23 cellular contexts compared by ENCODE assay signal in the genomic region with DNA sequence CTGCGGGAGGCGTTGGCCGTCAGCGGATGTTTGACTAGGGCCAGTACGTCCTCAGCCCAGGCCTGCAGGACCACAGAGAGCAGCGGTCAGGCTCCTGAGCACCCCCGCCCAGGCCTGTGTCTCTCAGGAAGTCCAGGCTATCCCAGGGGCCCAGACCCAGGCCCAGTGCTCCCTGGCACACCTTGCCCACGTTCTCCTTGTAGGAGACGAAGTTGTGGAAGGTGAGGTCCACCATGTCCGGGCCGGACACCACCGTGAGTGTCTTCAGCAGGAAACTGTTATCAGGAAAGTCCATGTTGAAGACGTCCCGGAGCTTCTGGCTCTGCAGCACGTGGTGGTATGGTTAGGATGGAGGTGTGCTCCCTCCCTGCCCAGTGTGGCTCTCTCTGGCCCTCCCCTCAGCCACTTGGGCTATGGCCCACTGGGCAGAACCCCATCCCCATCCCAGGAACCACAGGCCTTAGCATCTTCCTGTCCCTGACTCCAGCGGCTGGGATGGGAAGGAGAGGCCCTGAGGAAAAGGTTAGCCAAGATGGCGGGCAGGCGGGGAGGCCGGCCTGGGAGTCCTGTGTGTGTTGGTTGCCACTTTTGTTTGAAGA. TPM values are rescaled to one million over a fixed set of nuclear protein-coding genes. Genes with fewer than 3 reads are reported as not detected.
"Had no signal": no experiment of that assay in that cellular context is flagged by ENCODE, and none has a peak within 500 bp of the region (broad histone marks: within the 10 kb centered on the region; RNA-seq: fewer than 3 reads in every experiment).

No MANE protein-coding gene starts in this region.

- H3K27ac Mint-ChIP-seq: activated naive CD8-positive, alpha-beta T cell treated with anti-CD3 and anti-CD28 coated beads, Interleukin-2, amount 10 ng/mL, durations not matched to agents 7 days and 5 days had no signal

- H3K4me3 Mint-ChIP-seq: activated naive CD8-positive, alpha-beta T cell treated with anti-CD3 and anti-CD28 coated beads, Interleukin-2, amount 10 ng/mL, durations not matched to agents 7 days and 5 days; naive B cell had no signal

- H3K27ac ChIP-seq: body of pancreas, colonic mucosa, foreskin keratinocyte, hepatocyte, parathyroid adenoma, WERI-Rb-1 had no signal

- H2AFZ ChIP-seq: hepatocyte, parathyroid adenoma had no signal

- H3K27me3 Mint-ChIP-seq: activated naive CD8-positive, alpha-beta T cell treated with anti-CD3 and anti-CD28 coated beads, Interleukin-2, amount 10 ng/mL, durations not matched to agents 7 days and 5 days; naive B cell had no signal

- H3K79me2 ChIP-seq: hepatocyte, parathyroid adenoma had no signal

- H3K4me3 ChIP-seq: body of pancreas, colonic mucosa, hepatocyte, mucosa of descending colon had no signal

- ATAC-seq: body of pancreas, foreskin keratinocyte, mucosa of descending colon, sciatic nerve had no signal

- H3K9me3 ChIP-seq: body of pancreas, colonic mucosa had no signal

- H3K9ac ChIP-seq: parathyroid adenoma had no signal

- H3K27me3 ChIP-seq: body of pancreas, colonic mucosa, hepatocyte had no signal

- H3K36me3 ChIP-seq: colonic mucosa had no signal

- FAIRE-seq: islet of Langerhans had no signal

- DNase-seq: activated CD4-positive, alpha-beta T cell treated with anti-CD3 and anti-CD28 coated beads, Interleukin-2, amount 50 U/mL, for 48 hours; activated naive CD4-positive, alpha-beta T cell treated with Interleukin-2 at 50 U/mL for 16 hours; activated naive CD8-positive, alpha-beta T cell treated with anti-CD3 and anti-CD28 coated beads, Interleukin-2, amount 10 ng/mL, durations not matched to agents 7 days and 5 days; amygdala; body of pancreas; central memory CD4-positive, alpha-beta T cell; colonic mucosa; foreskin keratinocyte; mammary epithelial cell; naive B cell; stimulated activated naive CD4-positive, alpha-beta T cell; SW 1271; WERI-Rb-1 had no signal

- H3K4me1 ChIP-seq: body of pancreas, colonic mucosa, foreskin keratinocyte, parathyroid adenoma had no signal

RNA-seq across cellular contexts. Expression of a gene that starts 19.5 kb away (rescaled TPM):
- total RNA-seq: body of pancreas, colonic mucosa, epithelial cell of proximal tubule, fibroblast of lung, foreskin keratinocyte, mammary epithelial cell, sciatic nerve, ureter had no signal
- polyA plus RNA-seq: fibroblast of lung, foreskin keratinocyte, mammary epithelial cell, thymus had no signal

RNA-seq across cellular contexts. Expression of a gene that starts 48.4 kb away (rescaled TPM):
- total RNA-seq: activated naive CD8-positive, alpha-beta T cell treated with anti-CD3 and anti-CD28 coated beads, Interleukin-2, amount 10 ng/mL, durations not matched to agents 7 days and 5 days; body of pancreas; epithelial cell of proximal tubule; fibroblast of lung; foreskin keratinocyte; mammary epithelial cell; sciatic nerve; T-helper 2 cell treated with Interferon-gamma antibody and Interleukin-4, amounts not matched to agents 100 ng/mL and 5 ng/mL, for 36 hours; ureter had no signal
- polyA plus RNA-seq: fibroblast of lung, foreskin keratinocyte, mammary epithelial cell had no signal
